In the genomic region with DNA sequence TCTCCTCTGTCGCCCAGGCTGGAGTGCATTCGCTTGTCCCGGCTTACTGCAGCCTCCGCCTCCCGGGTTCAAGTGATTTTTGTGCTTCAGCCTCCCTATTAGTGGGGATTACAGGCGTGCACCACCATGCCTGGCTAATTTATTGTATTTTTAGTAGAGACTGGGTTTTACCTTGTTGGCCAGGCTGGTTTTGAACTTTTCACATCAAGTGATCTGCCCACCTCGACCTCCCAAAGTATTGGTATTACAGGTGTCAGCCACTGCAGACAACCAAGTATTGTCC, we compare ENCODE assay signal across 8 cellular contexts. TPM values are rescaled to one million over a fixed set of nuclear protein-coding genes. Genes with fewer than 3 reads are reported as not detected.
A peak's percentile ranks its signal among the peaks of the same experiment; 100 is the strongest.
DNase-seq lines count a peak whose midpoint lies in the region; ATAC-seq and TF ChIP-seq lines count a peak whose summit lies in the region.

No MANE protein-coding gene starts in this region.

- TF ChIP-seq EP300 in gastroesophageal sphincter (IDR thresholded peaks at IDR 0.05): no peak

- TF ChIP-seq CTCF in GM23338 (conservative IDR thresholded peaks at IDR 0.05; ENCODE audit: low read depth in 2 of 2) (no peak), WI38 (IDR thresholded peaks at IDR 0.05; ENCODE audit: low read depth, low read length) (no peak), gastroesophageal sphincter (IDR thresholded peaks at IDR 0.05) (no peak)

- H3K27ac ChIP-seq in GM23338 (ENCODE audit: low read depth) (peak overlapping the region; percentile 79), gastroesophageal sphincter (peak overlapping the region in 3 of 4 donors; percentile 89 to 96 (median 91))

- H4K20me1 ChIP-seq in GM23338 (replicated peaks; ENCODE audit: insufficient read depth): peaks cover 16% of the 10 kb centered on the region; the same call in 1 of the 2 replicates

- H3K36me3 ChIP-seq in GM23338 (ENCODE audit: insufficient read depth) (peaks cover 38% of the 10 kb centered on the region), gastroesophageal sphincter (peaks cover 4 to 50% of the 10 kb centered on the region in 2 donors)

- peaks cover 35% of the 10 kb centered on the region for H3K27me3 Mint-ChIP-seq in GM23338 (ENCODE audit: insufficient read depth, low read depth, poor library complexity)

- peak overlapping the region; percentile 99 for H3K27ac Mint-ChIP-seq in GM23338

- no peak overlapping the region for H2AFZ ChIP-seq in GM23338

- no peaks in the 10 kb centered on the region for H3K9me3 ChIP-seq in gastroesophageal sphincter

- 70% methylated on average over 7 of the region's 7 CpGs for WGBS in gastroesophageal sphincter (ENCODE audit: low coverage in 1 of 2), 2 donors

- peak overlapping the region; percentile 94 for H3K4me3 Mint-ChIP-seq in GM23338

- H3K36me3 Mint-ChIP-seq in GM23338 (ENCODE audit: low read depth): peaks cover 51% of the 10 kb centered on the region

- no peak for TF ChIP-seq POLR2A in gastroesophageal sphincter (IDR thresholded peaks at IDR 0.05)

- ATAC-seq in GM23338 (no peak), gastroesophageal sphincter (no peak), GM21526 (IDR thresholded peaks at IDR 0.05; ENCODE audit: low FRiP score, unreplicated experiment) (no peak), HG03280 (IDR thresholded peaks at IDR 0.05; ENCODE audit: unreplicated experiment) (no peak)

- H3K9me3 Mint-ChIP-seq in GM23338: no peaks in the 10 kb centered on the region; the same call in 2 of the 3 replicates

- H3K4me1 ChIP-seq in GM23338 (ENCODE audit: insufficient read depth) (peaks cover 18% of the 10 kb centered on the region), gastroesophageal sphincter (peaks cover 4 to 39% (median 8%) of the 10 kb centered on the region in 3 donors)

- DNase-seq in GM23338 (ENCODE audit: low spot score) (no peak), skeletal muscle cell (ENCODE audit: low read depth) (no peak), NK-92 (lab: John Stamatoyannopoulos, UW; ENCODE audit: unreplicated experiment) (no peak), NCI-H82 (lab: John Stamatoyannopoulos, UW) (no peak)

- peaks cover 18% of the 10 kb centered on the region for H3K4me1 Mint-ChIP-seq in GM23338

- H3K9me2 ChIP-seq in GM23338 (ENCODE audit: insufficient read depth): 0 out of 2 replicates have a peak, but pooled peaks cover 6% of the 10 kb centered on the region

- H3K27me3 ChIP-seq in GM23338 (ENCODE audit: insufficient read depth) (no peaks in the 10 kb centered on the region), gastroesophageal sphincter (no peaks in the 10 kb centered on the region)

- H3K4me2 ChIP-seq in GM23338: peak overlapping the region; percentile 94

- peaks cover 41% of the 10 kb centered on the region for H3F3A ChIP-seq in GM23338 (replicated peaks; ENCODE audit: low read depth)

- peaks cover 44% of the 10 kb centered on the region for H3K79me2 ChIP-seq in GM23338 (replicated peaks; ENCODE audit: insufficient read depth)

- peak overlapping the region; percentile 90 for H3K4me3 ChIP-seq in GM23338
- H3K4me3 ChIP-seq in WI38 (ENCODE audit: low read depth, low read length): peak overlapping the region; percentile 99
- H3K4me3 ChIP-seq in gastroesophageal sphincter: peak overlapping the region; percentile 67 to 98
- H3K4me3 ChIP-seq in skeletal muscle cell (ENCODE audit: low read depth, low read length): peak overlapping the region; percentile 99

TF ChIP-seq in GM23338, 12 proteins besides CTCF, POLR2A, EP300 and RAD21 (continues in another document):
- TF ChIP-seq POLR2AphosphoS5 (IDR thresholded peaks at IDR 0.05; ENCODE audit: low read depth) (no peak), ZNF331 (CRISPR knock-in tag; IDR thresholded peaks at IDR 0.05; ENCODE audit: low read depth) (no peak), ZNF114 (CRISPR knock-in tag; IDR thresholded peaks at IDR 0.05) (no peak), CREB1 (CRISPR knock-in tag; IDR thresholded peaks at IDR 0.05; ENCODE audit: low read depth) (no peak), NANOG (IDR thresholded peaks at IDR 0.05; ENCODE audit: borderline replicate concordance) (no peak), JUNB (IDR thresholded peaks at IDR 0.05; ENCODE audit: unreplicated experiment) (no peak), EZH2 (IDR thresholded peaks at IDR 0.05; ENCODE audit: low read depth, unreplicated experiment) (no peak), EZH2phosphoT487 (IDR thresholded peaks at IDR 0.05; ENCODE audit: unreplicated experiment) (no peak), STAT1 (IDR thresholded peaks at IDR 0.05; ENCODE audit: unreplicated experiment) (no peak)
- TF ChIP-seq, protein P1, sequence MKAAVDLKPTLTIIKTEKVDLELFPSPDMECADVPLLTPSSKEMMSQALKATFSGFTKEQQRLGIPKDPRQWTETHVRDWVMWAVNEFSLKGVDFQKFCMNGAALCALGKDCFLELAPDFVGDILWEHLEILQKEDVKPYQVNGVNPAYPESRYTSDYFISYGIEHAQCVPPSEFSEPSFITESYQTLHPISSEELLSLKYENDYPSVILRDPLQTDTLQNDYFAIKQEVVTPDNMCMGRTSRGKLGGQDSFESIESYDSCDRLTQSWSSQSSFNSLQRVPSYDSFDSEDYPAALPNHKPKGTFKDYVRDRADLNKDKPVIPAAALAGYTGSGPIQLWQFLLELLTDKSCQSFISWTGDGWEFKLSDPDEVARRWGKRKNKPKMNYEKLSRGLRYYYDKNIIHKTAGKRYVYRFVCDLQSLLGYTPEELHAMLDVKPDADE (IDR thresholded peaks at IDR 0.05): no peak
- TF ChIP-seq, protein P2, sequence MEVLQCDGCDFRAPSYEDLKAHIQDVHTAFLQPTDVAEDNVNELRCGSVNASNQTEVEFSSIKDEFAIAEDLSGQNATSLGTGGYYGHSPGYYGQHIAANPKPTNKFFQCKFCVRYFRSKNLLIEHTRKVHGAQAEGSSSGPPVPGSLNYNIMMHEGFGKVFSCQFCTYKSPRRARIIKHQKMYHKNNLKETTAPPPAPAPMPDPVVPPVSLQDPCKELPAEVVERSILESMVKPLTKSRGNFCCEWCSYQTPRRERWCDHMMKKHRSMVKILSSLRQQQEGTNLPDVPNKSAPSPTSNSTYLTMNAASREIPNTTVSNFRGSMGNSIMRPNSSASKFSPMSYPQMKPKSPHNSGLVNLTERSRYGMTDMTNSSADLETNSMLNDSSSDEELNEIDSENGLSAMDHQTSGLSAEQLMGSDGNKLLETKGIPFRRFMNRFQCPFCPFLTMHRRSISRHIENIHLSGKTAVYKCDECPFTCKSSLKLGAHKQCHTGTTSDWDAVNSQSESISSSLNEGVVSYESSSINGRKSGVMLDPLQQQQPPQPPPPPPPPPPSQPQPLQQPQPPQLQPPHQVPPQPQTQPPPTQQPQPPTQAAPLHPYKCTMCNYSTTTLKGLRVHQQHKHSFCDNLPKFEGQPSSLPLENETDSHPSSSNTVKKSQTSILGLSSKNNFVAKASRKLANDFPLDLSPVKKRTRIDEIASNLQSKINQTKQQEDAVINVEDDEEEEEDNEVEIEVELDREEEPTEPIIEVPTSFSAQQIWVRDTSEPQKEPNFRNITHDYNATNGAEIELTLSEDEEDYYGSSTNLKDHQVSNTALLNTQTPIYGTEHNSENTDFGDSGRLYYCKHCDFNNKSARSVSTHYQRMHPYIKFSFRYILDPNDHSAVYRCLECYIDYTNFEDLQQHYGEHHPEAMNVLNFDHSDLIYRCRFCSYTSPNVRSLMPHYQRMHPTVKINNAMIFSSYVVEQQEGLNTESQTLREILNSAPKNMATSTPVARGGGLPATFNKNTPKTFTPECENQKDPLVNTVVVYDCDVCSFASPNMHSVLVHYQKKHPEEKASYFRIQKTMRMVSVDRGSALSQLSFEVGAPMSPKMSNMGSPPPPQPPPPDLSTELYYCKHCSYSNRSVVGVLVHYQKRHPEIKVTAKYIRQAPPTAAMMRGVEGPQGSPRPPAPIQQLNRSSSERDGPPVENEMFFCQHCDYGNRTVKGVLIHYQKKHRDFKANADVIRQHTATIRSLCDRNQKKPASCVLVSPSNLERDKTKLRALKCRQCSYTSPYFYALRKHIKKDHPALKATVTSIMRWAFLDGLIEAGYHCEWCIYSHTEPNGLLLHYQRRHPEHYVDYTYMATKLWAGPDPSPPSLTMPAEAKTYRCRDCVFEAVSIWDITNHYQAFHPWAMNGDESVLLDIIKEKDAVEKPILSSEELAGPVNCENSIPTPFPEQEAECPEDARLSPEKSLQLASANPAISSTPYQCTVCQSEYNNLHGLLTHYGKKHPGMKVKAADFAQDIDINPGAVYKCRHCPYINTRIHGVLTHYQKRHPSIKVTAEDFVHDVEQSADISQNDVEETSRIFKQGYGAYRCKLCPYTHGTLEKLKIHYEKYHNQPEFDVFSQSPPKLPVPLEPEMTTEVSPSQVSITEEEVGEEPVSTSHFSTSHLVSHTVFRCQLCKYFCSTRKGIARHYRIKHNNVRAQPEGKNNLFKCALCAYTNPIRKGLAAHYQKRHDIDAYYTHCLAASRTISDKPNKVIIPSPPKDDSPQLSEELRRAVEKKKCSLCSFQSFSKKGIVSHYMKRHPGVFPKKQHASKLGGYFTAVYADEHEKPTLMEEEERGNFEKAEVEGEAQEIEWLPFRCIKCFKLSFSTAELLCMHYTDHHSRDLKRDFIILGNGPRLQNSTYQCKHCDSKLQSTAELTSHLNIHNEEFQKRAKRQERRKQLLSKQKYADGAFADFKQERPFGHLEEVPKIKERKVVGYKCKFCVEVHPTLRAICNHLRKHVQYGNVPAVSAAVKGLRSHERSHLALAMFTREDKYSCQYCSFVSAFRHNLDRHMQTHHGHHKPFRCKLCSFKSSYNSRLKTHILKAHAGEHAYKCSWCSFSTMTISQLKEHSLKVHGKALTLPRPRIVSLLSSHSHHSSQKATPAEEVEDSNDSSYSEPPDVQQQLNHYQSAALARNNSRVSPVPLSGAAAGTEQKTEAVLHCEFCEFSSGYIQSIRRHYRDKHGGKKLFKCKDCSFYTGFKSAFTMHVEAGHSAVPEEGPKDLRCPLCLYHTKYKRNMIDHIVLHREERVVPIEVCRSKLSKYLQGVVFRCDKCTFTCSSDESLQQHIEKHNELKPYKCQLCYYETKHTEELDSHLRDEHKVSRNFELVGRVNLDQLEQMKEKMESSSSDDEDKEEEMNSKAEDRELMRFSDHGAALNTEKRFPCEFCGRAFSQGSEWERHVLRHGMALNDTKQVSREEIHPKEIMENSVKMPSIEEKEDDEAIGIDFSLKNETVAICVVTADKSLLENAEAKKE (CRISPR knock-in tag; IDR thresholded peaks at IDR 0.05): no peak

RNA-seq across cellular contexts. Expression of gene RPS27A, which starts 1.1 kb away (rescaled TPM):
- 1,424 and 1,606 TPM in 2 replicates for total RNA-seq in GM23338 (2014; rRNA removed; shearing (Covaris generic))
- 1,538 and 1,672 TPM in 2 replicates for polyA plus RNA-seq in GM23338 (2016; fragmentation: Nextera tagmentation; extraction: Ambion mirVana)
- 1,000 to 10,000 TPM in 3 of 4 donors, 100 to 1,000 TPM in 1; 672 to 2,650 (median 1,912) TPM for total RNA-seq in gastroesophageal sphincter

RNA-seq across cellular contexts. Expression of gene CLHC1, which starts 1.5 kb away (rescaled TPM):
- total RNA-seq in GM23338 (2014; rRNA removed; shearing (Covaris generic)): 3.1 and 6.2 TPM in 2 replicates
- 5.0 and 5.1 TPM in 2 replicates for polyA plus RNA-seq in GM23338 (2016; fragmentation: Nextera tagmentation; extraction: Ambion mirVana)
- total RNA-seq in gastroesophageal sphincter: 10 to 100 TPM in 1 of 4 donors, 1 to 10 TPM in 3; 3.0 to 16.8 (median 3.8) TPM

RNA-seq across cellular contexts. Expression of gene MTIF2, which starts 35.4 kb away (rescaled TPM):
- 38.9 and 39.0 TPM in 2 replicates for total RNA-seq in GM23338 (2014; rRNA removed; shearing (Covaris generic))
- polyA plus RNA-seq in GM23338 (2016; fragmentation: Nextera tagmentation; extraction: Ambion mirVana): 31.9 and 32.5 TPM in 2 replicates
- 10 to 100 TPM; 19.1 to 24.0 (median 22.4) TPM for total RNA-seq in gastroesophageal sphincter
